29 cellular contexts compared by ENCODE assay signal in the genomic region with DNA sequence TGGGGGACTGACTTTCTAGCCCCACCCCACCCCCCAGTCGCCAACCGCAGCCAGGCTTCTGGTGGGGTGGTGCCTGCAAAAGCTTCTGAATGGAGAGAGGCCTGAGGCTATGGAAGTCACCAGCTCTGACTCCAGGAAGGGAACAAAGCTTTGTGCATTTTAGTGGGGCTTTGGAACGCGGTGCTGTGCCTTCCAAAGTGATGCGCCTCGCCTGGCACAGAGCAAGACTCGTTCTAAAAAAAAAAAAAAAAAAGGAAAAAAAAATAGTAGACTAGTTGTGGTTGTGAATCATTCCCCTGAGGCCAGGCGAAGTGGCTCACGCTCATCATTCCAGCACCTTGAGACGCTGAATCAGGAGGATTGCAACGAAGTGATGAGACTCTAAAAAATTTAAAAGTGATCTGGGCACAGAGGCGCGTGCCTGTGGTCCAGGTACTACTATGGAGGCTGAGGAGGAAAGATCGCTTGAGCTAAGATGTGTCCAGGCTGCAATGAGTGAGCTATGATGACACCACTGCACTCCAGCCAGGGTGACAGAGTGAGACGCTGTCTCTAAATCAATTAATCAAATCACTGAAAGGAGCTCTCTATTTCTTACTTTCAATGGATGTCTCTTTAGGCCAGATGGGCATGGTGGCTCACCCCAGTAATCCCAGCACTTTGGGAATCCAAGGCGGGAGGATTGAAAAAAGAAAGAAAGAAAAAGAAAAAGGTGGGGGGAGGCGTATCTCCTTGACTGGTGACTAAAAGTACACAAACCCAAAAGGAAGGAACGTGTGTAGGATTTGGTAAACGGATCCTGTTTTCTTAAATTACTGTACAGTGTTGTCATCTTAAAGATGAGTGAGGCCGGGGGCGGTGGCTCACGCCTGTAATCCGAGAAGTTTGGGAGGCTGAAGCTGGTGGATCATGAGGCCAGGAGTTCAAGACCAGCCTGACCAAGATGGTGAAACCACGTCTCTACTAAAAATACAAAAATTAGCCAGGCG.
DNase-seq lines count a peak whose midpoint lies in the region; ATAC-seq, FAIRE-seq and TF ChIP-seq lines count a peak whose summit lies in the region.
"Had no signal": no experiment of that assay in that cellular context is flagged by ENCODE, and none has a peak within 500 bp of the region (broad histone marks: within the 10 kb centered on the region; RNA-seq: fewer than 3 reads in every experiment).

No MANE protein-coding gene starts in this region.

- peaks cover 4% of the 10 kb centered on the region for H3K9me3 ChIP-seq in upper lobe of right lung
- H3K9me3 ChIP-seq: right lobe of liver, testis had no signal

- no peak for TF ChIP-seq CTCF in bronchial epithelial cell (IDR thresholded peaks at IDR 0.05; ENCODE audit: insufficient read depth, low read length, severe bottlenecking)
- no peak for TF ChIP-seq CTCF in osteocyte (IDR thresholded peaks at IDR 0.05)
- no peak for TF ChIP-seq CTCF in brain microvascular endothelial cell (IDR thresholded peaks at IDR 0.05; ENCODE audit: low read depth, low read length, missing control alignments)
- TF ChIP-seq CTCF in upper lobe of right lung (IDR thresholded peaks at IDR 0.05), result no peak

- H3K36me3 Mint-ChIP-seq in osteocyte (ENCODE audit: unreplicated experiment), result no peaks in the 10 kb centered on the region

- H3K4me1 Mint-ChIP-seq in osteocyte (ENCODE audit: unreplicated experiment), result no peaks in the 10 kb centered on the region
- H3K4me1 Mint-ChIP-seq: activated B cell treated with CpG ODN at 0.5 μM for 24 hours; activated naive CD4-positive, alpha-beta T cell treated with anti-CD3 and anti-CD28 coated beads, Interleukin-2, amount 50 U/mL, for 24 hours; nephron progenitor cell had no signal

- H3K4me3 ChIP-seq in bronchial epithelial cell (ENCODE audit: low read depth, low read length) (no peak overlapping the region), brain microvascular endothelial cell (ENCODE audit: low read depth, low read length) (no peak overlapping the region), upper lobe of right lung (no peak overlapping the region)
- H3K4me3 ChIP-seq: right lobe of liver, testis had no signal

- intact Hi-C loops in upper lobe of right lung (cut with DNase I), result no loop called here

- DNase-seq in Caki2 (ENCODE audit: low read depth), result peak; percentile 96
- DNase-seq in HK-2 (ENCODE audit: unreplicated experiment), result peak; percentile 91
- DNase-seq in RCC 7860 (ENCODE audit: low spot score), result peak; percentile 98
- DNase-seq in bronchial epithelial cell (ENCODE audit: low read depth), result peak; percentile 5
- DNase-seq in osteocyte (ENCODE audit: extremely low spot score, unreplicated experiment), result no peak
- DNase-seq in brain microvascular endothelial cell, result no peak
- no peak for DNase-seq in upper lobe of right lung
- DNase-seq: activated B cell treated with CpG ODN at 0.5 μM for 24 hours; activated CD8-positive, alpha-beta memory T cell treated with anti-CD3 and anti-CD28 coated beads, Interleukin-2, amount 50 U/mL, for 4 hours; caudate nucleus; DMS 273 treated with DMSO at 0.1 percent for 48 hours; GDM1; GOT3; islet precursor cell; NCI-H1092; NCI-H2029; NCI-H774; nephron progenitor cell; right lobe of liver; stimulated activated CD4-positive, alpha-beta T cell treated with anti-CD3 and anti-CD28 coated beads, Interleukin-12 subunit alpha, Interleukin-12 subunit beta, amount 100 ng/mL, for 4 hours; stimulated activated CD4-positive, alpha-beta T cell treated with anti-CD3 and anti-CD28 coated beads, Interleukin-4, amount 100 ng/mL, for 4 hours; stimulated activated naive CD4-positive, alpha-beta T cell; testis had no signal

- in situ Hi-C loops in Caki2 (cut with HindIII; ENCODE audit: low pct_unique_long_range_greater_than_20kb, low sequenced_read_pairs) (no loop called here), brain microvascular endothelial cell (cut with HindIII; ENCODE audit: low pct_ligation_motif_present, low sequenced_read_pairs) (no loop called here)

- ATAC-seq in HG03097 (IDR thresholded peaks at IDR 0.05; ENCODE audit: low FRiP score, unreplicated experiment) (no peak), upper lobe of right lung (no peak)
- ATAC-seq: right lobe of liver had no signal

- peaks cover 35% of the 10 kb centered on the region for H3K9me3 Mint-ChIP-seq in osteocyte (ENCODE audit: unreplicated experiment)

- H3K27me3 ChIP-seq in bronchial epithelial cell (ENCODE audit: control insufficient read depth, insufficient read depth, low read length), result no peaks in the 10 kb centered on the region
- H3K27me3 ChIP-seq in brain microvascular endothelial cell (replicated peaks), result no peaks in the 10 kb centered on the region
- no peaks in the 10 kb centered on the region for H3K27me3 ChIP-seq in upper lobe of right lung
- H3K27me3 ChIP-seq: right lobe of liver, testis had no signal

- H3K27ac ChIP-seq in brain microvascular endothelial cell (no peak overlapping the region), upper lobe of right lung (no peak overlapping the region)
- H3K27ac ChIP-seq: C4-2B, parathyroid adenoma, right lobe of liver, testis had no signal

- H3K27me3 Mint-ChIP-seq in osteocyte (ENCODE audit: unreplicated experiment), result no peaks in the 10 kb centered on the region
- H3K27me3 Mint-ChIP-seq: activated B cell treated with CpG ODN at 0.5 μM for 24 hours; activated naive CD4-positive, alpha-beta T cell treated with anti-CD3 and anti-CD28 coated beads, Interleukin-2, amount 50 U/mL, for 24 hours; dendritic cell treated with granulocyte-macrophage colony-stimulating factor and Interleukin-4, amounts not matched to agents 40 ng/mL and 50 ng/mL, for 4 days had no signal

- H3K4me3 Mint-ChIP-seq in osteocyte (ENCODE audit: unreplicated experiment), result no peak overlapping the region
- H3K4me3 Mint-ChIP-seq: activated B cell treated with CpG ODN at 0.5 μM for 24 hours; activated naive CD4-positive, alpha-beta T cell treated with anti-CD3 and anti-CD28 coated beads, Interleukin-2, amount 50 U/mL, for 24 hours; dendritic cell treated with granulocyte-macrophage colony-stimulating factor and Interleukin-4, amounts not matched to agents 40 ng/mL and 50 ng/mL, for 4 days; nephron progenitor cell; T-helper 2 cell treated with Interferon-gamma antibody and Interleukin-4, amounts not matched to agents 5 μg/mL and 100 μg/mL, for 36 hours had no signal

- H3K36me3 ChIP-seq in bronchial epithelial cell (ENCODE audit: control insufficient read depth, insufficient read depth, low read length) (no peaks in the 10 kb centered on the region), brain microvascular endothelial cell (replicated peaks) (no peaks in the 10 kb centered on the region), upper lobe of right lung (no peaks in the 10 kb centered on the region)
- H3K36me3 ChIP-seq: right lobe of liver had no signal

- H3K4me1 ChIP-seq in upper lobe of right lung, result no peaks in the 10 kb centered on the region
- H3K4me1 ChIP-seq: parathyroid adenoma, right lobe of liver, testis had no signal

- FAIRE-seq in RCC 7860 (lab: Jason Lieb, UNC), result peak; percentile 90
- FAIRE-seq in bronchial epithelial cell (lab: Jason Lieb, UNC), result no peak

- H3K27ac Mint-ChIP-seq in osteocyte (ENCODE audit: unreplicated experiment), result no peak overlapping the region
- H3K27ac Mint-ChIP-seq: activated B cell treated with CpG ODN at 0.5 μM for 24 hours; activated naive CD4-positive, alpha-beta T cell treated with anti-CD3 and anti-CD28 coated beads, Interleukin-2, amount 50 U/mL, for 24 hours; dendritic cell treated with granulocyte-macrophage colony-stimulating factor and Interleukin-4, amounts not matched to agents 40 ng/mL and 50 ng/mL, for 4 days; nephron progenitor cell; T-helper 2 cell treated with Interferon-gamma antibody and Interleukin-4, amounts not matched to agents 5 μg/mL and 100 μg/mL, for 36 hours had no signal

Comparison
In these comparisons a context has a peak if more than half of its experiments do, and no peak if none do; other contexts are left out.
1. DNase-seq: peak in Caki2 (single experiment), HK-2 (single experiment), RCC 7860 (single experiment) and bronchial epithelial cell (single experiment); none in osteocyte (single experiment), brain microvascular endothelial cell (single experiment) and upper lobe of right lung (single experiment).